25 cellular contexts compared by ENCODE assay signal in the genomic region with DNA sequence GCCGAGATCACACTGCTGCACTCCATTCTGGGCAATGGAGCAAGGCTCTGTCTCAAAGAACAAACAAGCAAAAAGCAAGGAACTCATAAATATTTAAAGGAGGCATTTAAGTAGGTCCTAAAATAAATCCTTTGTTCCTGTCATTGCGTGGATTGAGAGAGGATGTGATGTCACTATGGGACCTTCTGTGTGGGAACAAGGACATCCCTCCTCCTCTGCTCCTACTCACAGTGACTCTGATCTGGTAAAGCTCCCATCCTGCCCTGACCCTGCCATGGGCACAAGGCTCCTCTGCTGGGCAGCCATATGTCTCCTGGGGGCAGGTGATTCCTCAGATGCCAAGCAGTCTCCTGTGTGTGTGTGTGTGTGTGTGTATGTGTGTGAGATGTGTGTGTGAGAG.
"Had no signal": no experiment of that assay in that cellular context is flagged by ENCODE, and none has a peak within 500 bp of the region (broad histone marks: within the 10 kb centered on the region; RNA-seq: fewer than 3 reads in every experiment).

No MANE protein-coding gene starts in this region.

- H3K4me3 Mint-ChIP-seq: activated naive CD8-positive, alpha-beta T cell treated with anti-CD3 and anti-CD28 coated beads, Interleukin-2, amount 50 U/mL, for 24 hours; activated T-helper 17 cell treated with anti-CD3 and anti-CD28 coated beads, Interleukin-2, amount 50 U/mL, for 72 hours; dendritic cell treated with granulocyte-macrophage colony-stimulating factor and Interleukin-4, amounts not matched to agents 40 ng/mL and 50 ng/mL, for 4 days; nephron; type B pancreatic cell had no signal

- ATAC-seq: activated naive CD8-positive, alpha-beta T cell treated with anti-CD3 and anti-CD28 coated beads, Interleukin-2, amount 50 U/mL, for 24 hours; activated T-helper 17 cell treated with anti-CD3 and anti-CD28 coated beads, Interleukin-2, amount 50 U/mL, for 72 hours; left lung; lower lobe of right lung; mucosa of descending colon; sciatic nerve; stimulated activated naive CD8-positive, alpha-beta T cell treated with anti-CD3 and anti-CD28 coated beads, Interleukin-15, Interleukin-2, amounts not matched to agents 100 U/mL and 50 U/mL, for 24 hours had no signal

- H3K9me3 ChIP-seq: esophagus squamous epithelium, left lung, lower lobe of right lung, mucosa of descending colon, neutrophil, uterus had no signal

- H3K36me3 ChIP-seq: esophagus squamous epithelium, left lung, lower lobe of right lung, neutrophil, uterus had no signal

- H3K4me3 ChIP-seq: esophagus squamous epithelium, left lung, lower lobe of right lung, mucosa of descending colon, skin epidermis, uterus had no signal

- H3K4me1 Mint-ChIP-seq: activated T-helper 17 cell treated with anti-CD3 and anti-CD28 coated beads, Interleukin-2, amount 50 U/mL, for 72 hours had no signal

- H3K4me1 ChIP-seq: esophagus squamous epithelium, left lung, lower lobe of right lung, uterus had no signal

- H3K27ac Mint-ChIP-seq: activated naive CD8-positive, alpha-beta T cell treated with anti-CD3 and anti-CD28 coated beads, Interleukin-2, amount 50 U/mL, for 24 hours; activated T-helper 17 cell treated with anti-CD3 and anti-CD28 coated beads, Interleukin-2, amount 50 U/mL, for 72 hours; dendritic cell treated with granulocyte-macrophage colony-stimulating factor and Interleukin-4, amounts not matched to agents 40 ng/mL and 50 ng/mL, for 4 days; nephron; progenitor cell of endocrine pancreas; type B pancreatic cell had no signal

- H3K9me3 Mint-ChIP-seq: activated naive CD8-positive, alpha-beta T cell treated with anti-CD3 and anti-CD28 coated beads, Interleukin-2, amount 50 U/mL, for 24 hours; activated T-helper 17 cell treated with anti-CD3 and anti-CD28 coated beads, Interleukin-2, amount 50 U/mL, for 72 hours; dendritic cell treated with granulocyte-macrophage colony-stimulating factor and Interleukin-4, amounts not matched to agents 40 ng/mL and 50 ng/mL, for 4 days; nephron; type B pancreatic cell had no signal

- DNase-seq: activated CD4-positive, CD25-positive, alpha-beta regulatory T cell treated with anti-CD3 and anti-CD28 coated beads, Interleukin-2, amount 50 U/mL, for 72 hours; activated CD8-positive, alpha-beta memory T cell treated with anti-CD3 and anti-CD28 coated beads, Interleukin-2, amount 50 U/mL, for 4 hours; activated naive CD8-positive, alpha-beta T cell treated with anti-CD3 and anti-CD28 coated beads, Interleukin-2, amount 50 U/mL, for 24 hours; activated T-cell treated with anti-CD3 and anti-CD28 coated beads, Interleukin-2, amount 50 U/mL, for 1 hour; amygdala; effector CD4-positive, alpha-beta T cell; esophagus squamous epithelium; foreskin melanocyte; left lung; lower lobe of right lung; mesendoderm; mucosa of descending colon; stimulated activated CD4-positive, alpha-beta T cell treated with anti-CD3 and anti-CD28 coated beads, Interleukin-12 subunit alpha, Interleukin-12 subunit beta, amount 100 ng/mL, for 4 hours; stimulated activated CD4-positive, alpha-beta T cell treated with anti-CD3 and anti-CD28 coated beads, Interleukin-4, amount 100 ng/mL, for 1 hour; stimulated activated naive CD8-positive, alpha-beta T cell treated with anti-CD3 and anti-CD28 coated beads, Interleukin-15, Interleukin-2, amounts not matched to agents 100 U/mL and 50 U/mL, for 24 hours; T-helper 2 cell; uterus had no signal

- H3K36me3 Mint-ChIP-seq: type B pancreatic cell had no signal

- H3K27me3 ChIP-seq: neutrophil, uterus had no signal

- H3K27ac ChIP-seq: esophagus squamous epithelium, left lung, lower lobe of right lung, neutrophil, skin epidermis, uterus had no signal
